7 cellular contexts compared by ENCODE assay signal in the genomic region with DNA sequence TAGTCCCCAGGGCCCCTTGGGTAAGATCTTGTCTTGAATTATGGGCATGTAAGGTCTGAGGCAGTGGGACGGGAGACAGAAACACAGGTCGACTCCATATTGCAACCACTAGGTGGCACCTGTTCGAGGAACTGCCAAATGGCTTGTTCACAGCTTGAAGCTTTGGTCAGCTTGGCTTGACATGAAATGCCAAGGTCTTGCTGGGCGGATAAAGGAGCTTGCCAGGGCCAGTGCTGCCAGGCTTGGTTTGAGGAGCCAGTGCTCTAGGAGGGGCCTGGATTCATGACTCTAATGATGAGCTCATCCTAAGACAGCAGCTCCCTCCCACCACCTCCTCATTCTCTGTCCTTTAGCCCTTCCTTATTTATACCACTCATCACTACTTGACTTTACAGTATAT. TPM values are rescaled to one million over a fixed set of nuclear protein-coding genes. Genes with fewer than 3 reads are reported as not detected.
DNase-seq lines count a peak whose midpoint lies in the region; ATAC-seq and TF ChIP-seq lines count a peak whose summit lies in the region.

No MANE protein-coding gene starts in this region.

- H3K36me3 ChIP-seq in colonic mucosa (no peaks in the 10 kb centered on the region), liver (ENCODE audit: control insufficient read depth in 4 of 4, insufficient read depth in 3 of 4, low read depth in 1 of 4, low read length in 3 of 4) (no peaks in the 10 kb centered on the region)

- H3K27me3 ChIP-seq in colonic mucosa, result no peaks in the 10 kb centered on the region
- no peaks in the 10 kb centered on the region for H3K27me3 ChIP-seq in liver (ENCODE audit: control insufficient read depth in 4 of 4, insufficient read depth in 4 of 4, low read length in 3 of 4)

- H3K9ac ChIP-seq in colonic mucosa (ENCODE audit: low read depth in 2 of 2, low read length in 2 of 2) (no peak overlapping the region), liver (ENCODE audit: low read depth in 1 of 2, low read length in 2 of 2) (no peak overlapping the region)

- peak; percentile 78 for ATAC-seq in HG03045 (IDR thresholded peaks at IDR 0.05; ENCODE audit: unreplicated experiment)

- TF ChIP-seq RAD21 in liver (IDR thresholded peaks at IDR 0.05), result peak; percentile 78 to 90

- DNase-seq in NCI-H345 treated with DMSO at 0.1 percent for 48 hours (lab: John Stamatoyannopoulos, UW; ENCODE audit: unreplicated experiment) (peak; percentile 35), colonic mucosa (peak; percentile 63)
- peak; percentile 29 for DNase-seq in activated CD4-positive, alpha-beta T cell treated with anti-CD3 and anti-CD28 coated beads for 1 hour
- DNase-seq in stimulated activated CD4-positive, alpha-beta T cell treated with anti-CD3 and anti-CD28 coated beads, TNF-alpha, amount 100 ng/mL, for 48 hours (ENCODE audit: low read depth in 3 of 3), result peak in 2 of 3 donors; percentile 28 to 41

- H3K4me3 ChIP-seq in GM12875 (ENCODE audit: low read depth, low read length) (no peak overlapping the region), colonic mucosa (no peak overlapping the region), liver (ENCODE audit: low read depth in 1 of 3, low read length in 3 of 3) (no peak overlapping the region)

- no peak overlapping the region for H3K27ac ChIP-seq in colonic mucosa
- H3K27ac ChIP-seq in liver (ENCODE audit: low read depth in 1 of 2, low read length in 2 of 2), result no peak overlapping the region

- no peaks in the 10 kb centered on the region for H3K4me1 ChIP-seq in colonic mucosa
- no peaks in the 10 kb centered on the region for H3K4me1 ChIP-seq in liver (ENCODE audit: control insufficient read depth in 4 of 4, insufficient read depth in 4 of 4, low read length in 3 of 4)

- WGBS in liver, result 11% methylated on average over 4 of the region's 4 CpGs

- intact Hi-C loops in colonic mucosa (cut with DNase I), result loop anchor here (2.0 kb wide), 1 partner anchor 123 kb away; no protein-coding TSS in a partner anchor

- H3K9me3 ChIP-seq in colonic mucosa, result no peaks in the 10 kb centered on the region
- no peaks in the 10 kb centered on the region for H3K9me3 ChIP-seq in liver (ENCODE audit: control insufficient read depth in 4 of 4, low read length in 3 of 4)

- TF ChIP-seq CTCF in GM12875 (IDR thresholded peaks at IDR 0.05; ENCODE audit: borderline replicate concordance, insufficient read depth, low read depth, low read length), result peak; percentile 79
- peak; percentile 68 for TF ChIP-seq CTCF in colonic mucosa (IDR thresholded peaks at IDR 0.05)
- peak; percentile 70 for TF ChIP-seq CTCF in liver (IDR thresholded peaks at IDR 0.05; ENCODE audit: low read depth, low read length, missing input control)

TF ChIP-seq in liver, 16 proteins besides CTCF, POLR2A, EP300 and RAD21:
- no peak for TF ChIP-seq HNF4A (conservative IDR thresholded peaks at IDR 0.05)
- TF ChIP-seq, protein P1, sequence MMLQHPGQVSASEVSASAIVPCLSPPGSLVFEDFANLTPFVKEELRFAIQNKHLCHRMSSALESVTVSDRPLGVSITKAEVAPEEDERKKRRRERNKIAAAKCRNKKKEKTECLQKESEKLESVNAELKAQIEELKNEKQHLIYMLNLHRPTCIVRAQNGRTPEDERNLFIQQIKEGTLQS (IDR thresholded peaks at IDR 0.05), result no peak
- TF ChIP-seq NR2F2 (IDR thresholded peaks at IDR 0.05), result no peak
- no peak for TF ChIP-seq FOXA2 (IDR thresholded peaks at IDR 0.05)
- no peak for TF ChIP-seq RXRA (IDR thresholded peaks at IDR 0.05)
- no peak for TF ChIP-seq YY1 (IDR thresholded peaks at IDR 0.05)
- TF ChIP-seq, protein P2, sequence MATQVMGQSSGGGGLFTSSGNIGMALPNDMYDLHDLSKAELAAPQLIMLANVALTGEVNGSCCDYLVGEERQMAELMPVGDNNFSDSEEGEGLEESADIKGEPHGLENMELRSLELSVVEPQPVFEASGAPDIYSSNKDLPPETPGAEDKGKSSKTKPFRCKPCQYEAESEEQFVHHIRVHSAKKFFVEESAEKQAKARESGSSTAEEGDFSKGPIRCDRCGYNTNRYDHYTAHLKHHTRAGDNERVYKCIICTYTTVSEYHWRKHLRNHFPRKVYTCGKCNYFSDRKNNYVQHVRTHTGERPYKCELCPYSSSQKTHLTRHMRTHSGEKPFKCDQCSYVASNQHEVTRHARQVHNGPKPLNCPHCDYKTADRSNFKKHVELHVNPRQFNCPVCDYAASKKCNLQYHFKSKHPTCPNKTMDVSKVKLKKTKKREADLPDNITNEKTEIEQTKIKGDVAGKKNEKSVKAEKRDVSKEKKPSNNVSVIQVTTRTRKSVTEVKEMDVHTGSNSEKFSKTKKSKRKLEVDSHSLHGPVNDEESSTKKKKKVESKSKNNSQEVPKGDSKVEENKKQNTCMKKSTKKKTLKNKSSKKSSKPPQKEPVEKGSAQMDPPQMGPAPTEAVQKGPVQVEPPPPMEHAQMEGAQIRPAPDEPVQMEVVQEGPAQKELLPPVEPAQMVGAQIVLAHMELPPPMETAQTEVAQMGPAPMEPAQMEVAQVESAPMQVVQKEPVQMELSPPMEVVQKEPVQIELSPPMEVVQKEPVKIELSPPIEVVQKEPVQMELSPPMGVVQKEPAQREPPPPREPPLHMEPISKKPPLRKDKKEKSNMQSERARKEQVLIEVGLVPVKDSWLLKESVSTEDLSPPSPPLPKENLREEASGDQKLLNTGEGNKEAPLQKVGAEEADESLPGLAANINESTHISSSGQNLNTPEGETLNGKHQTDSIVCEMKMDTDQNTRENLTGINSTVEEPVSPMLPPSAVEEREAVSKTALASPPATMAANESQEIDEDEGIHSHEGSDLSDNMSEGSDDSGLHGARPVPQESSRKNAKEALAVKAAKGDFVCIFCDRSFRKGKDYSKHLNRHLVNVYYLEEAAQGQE (IDR thresholded peaks at IDR 0.05), result no peak
- no peak for TF ChIP-seq HNF4G (IDR thresholded peaks at IDR 0.05)
- TF ChIP-seq GABPA (IDR thresholded peaks at IDR 0.05 in 1 of 2, conservative IDR thresholded peaks at IDR 0.05 in 1 of 2), result no peak
- no peak for TF ChIP-seq SP1 (IDR thresholded peaks at IDR 0.05)
- TF ChIP-seq, protein P3, sequence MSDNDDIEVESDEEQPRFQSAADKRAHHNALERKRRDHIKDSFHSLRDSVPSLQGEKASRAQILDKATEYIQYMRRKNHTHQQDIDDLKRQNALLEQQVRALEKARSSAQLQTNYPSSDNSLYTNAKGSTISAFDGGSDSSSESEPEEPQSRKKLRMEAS (IDR thresholded peaks at IDR 0.05), result no peak
- no peak for TF ChIP-seq JUND (IDR thresholded peaks at IDR 0.05)
- TF ChIP-seq FOXA1 (IDR thresholded peaks at IDR 0.05), result no peak
- TF ChIP-seq, protein P4, sequence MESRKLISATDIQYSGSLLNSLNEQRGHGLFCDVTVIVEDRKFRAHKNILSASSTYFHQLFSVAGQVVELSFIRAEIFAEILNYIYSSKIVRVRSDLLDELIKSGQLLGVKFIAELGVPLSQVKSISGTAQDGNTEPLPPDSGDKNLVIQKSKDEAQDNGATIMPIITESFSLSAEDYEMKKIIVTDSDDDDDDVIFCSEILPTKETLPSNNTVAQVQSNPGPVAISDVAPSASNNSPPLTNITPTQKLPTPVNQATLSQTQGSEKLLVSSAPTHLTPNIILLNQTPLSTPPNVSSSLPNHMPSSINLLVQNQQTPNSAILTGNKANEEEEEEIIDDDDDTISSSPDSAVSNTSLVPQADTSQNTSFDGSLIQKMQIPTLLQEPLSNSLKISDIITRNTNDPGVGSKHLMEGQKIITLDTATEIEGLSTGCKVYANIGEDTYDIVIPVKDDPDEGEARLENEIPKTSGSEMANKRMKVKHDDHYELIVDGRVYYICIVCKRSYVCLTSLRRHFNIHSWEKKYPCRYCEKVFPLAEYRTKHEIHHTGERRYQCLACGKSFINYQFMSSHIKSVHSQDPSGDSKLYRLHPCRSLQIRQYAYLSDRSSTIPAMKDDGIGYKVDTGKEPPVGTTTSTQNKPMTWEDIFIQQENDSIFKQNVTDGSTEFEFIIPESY (IDR thresholded peaks at IDR 0.05), result no peak
- no peak for TF ChIP-seq TAF1 (conservative IDR thresholded peaks at IDR 0.05)
- no peak for TF ChIP-seq EGR1 (IDR thresholded peaks at IDR 0.05; ENCODE audit: low read depth in 2 of 2)

RNA-seq across cellular contexts. Expression of a gene that starts 11.9 kb away (rescaled TPM):
- total RNA-seq in colonic mucosa (under 1 TPM; 0.20 to 0.42 TPM), liver (1 to 10 TPM in 1 of 2 donors, under 1 TPM in 1; under 0.01 to 1.0 TPM)
- under 1 TPM in 1 of 2 donors, not detected in 1; 0.07 TPM for polyA plus RNA-seq in liver

RNA-seq across cellular contexts. Expression of a gene that starts 51.4 kb away (rescaled TPM):
- total RNA-seq in colonic mucosa, result 10 to 100 TPM; 55.3 to 69.3 TPM
- 10 to 100 TPM; 18.7 to 23.9 TPM for total RNA-seq in liver
- polyA plus RNA-seq in liver, result 10 to 100 TPM; 17.0 to 20.3 TPM
